ENCODE assay signal across 5 cellular contexts in genomic region chr14:24479999-24480398, GRCh38. TPM values are rescaled to one million over a fixed set of nuclear protein-coding genes. Genes with fewer than 3 reads are reported as not detected.
"Had no signal": no experiment of that assay in that cellular context is flagged by ENCODE, and none has a peak within 500 bp of the region (broad histone marks: within the 10 kb centered on the region; RNA-seq: fewer than 3 reads in every experiment).

No MANE protein-coding gene starts in this region.

RNA-seq across cellular contexts. Expression of gene CMA1, which starts 28.1 kb away (rescaled TPM):
- total RNA-seq: M059J, PC-3, Peyer's patch, SJSA1 had no signal
- polyA plus RNA-seq: SK-N-SH had no signal
